In the genomic region with DNA sequence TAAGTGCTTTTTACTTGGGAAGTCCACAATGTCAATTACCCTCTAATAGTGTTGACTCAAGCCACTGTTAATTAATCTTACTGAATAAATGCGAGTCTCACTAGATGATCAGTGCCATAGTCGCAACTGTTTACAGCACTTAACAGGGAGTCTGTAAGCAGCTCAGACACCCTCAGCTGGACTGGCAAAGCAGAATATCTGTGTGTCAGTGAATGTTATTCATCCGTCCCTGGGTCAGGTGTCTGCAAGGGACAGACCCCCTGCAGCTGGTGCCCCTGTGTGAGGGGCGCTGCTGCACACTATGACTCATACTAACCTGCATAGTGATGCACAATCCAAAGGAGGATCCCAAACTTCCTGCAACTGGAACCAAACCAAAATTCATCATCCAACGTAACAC, we compare ENCODE assay signal across 16 cellular contexts.
"Had no signal": no experiment of that assay in that cellular context is flagged by ENCODE, and none has a peak within 500 bp of the region (broad histone marks: within the 10 kb centered on the region; RNA-seq: fewer than 3 reads in every experiment).

No MANE protein-coding gene starts in this region.

- H3K27ac Mint-ChIP-seq: activated naive CD4-positive, alpha-beta T cell treated with anti-CD3 and anti-CD28 coated beads, Interleukin-2, amount 50 U/mL, for 24 hours; brain had no signal

- H3K9me3 ChIP-seq: prostate gland, spleen, upper lobe of left lung had no signal

- ATAC-seq: left ventricle myocardium superior, sciatic nerve had no signal

- H3K4me3 Mint-ChIP-seq: activated naive CD4-positive, alpha-beta T cell treated with anti-CD3 and anti-CD28 coated beads, Interleukin-2, amount 50 U/mL, for 24 hours; brain; nephron had no signal

- H3K36me3 ChIP-seq: prostate gland, spleen, upper lobe of left lung had no signal

- H3K4me2 ChIP-seq: hepatocyte had no signal

- H3K4me3 ChIP-seq: hepatocyte, prostate gland, spleen, upper lobe of left lung had no signal

- H3K9me3 Mint-ChIP-seq: activated naive CD4-positive, alpha-beta T cell treated with anti-CD3 and anti-CD28 coated beads, Interleukin-2, amount 50 U/mL, for 24 hours; brain; nephron had no signal

- H3K4me1 Mint-ChIP-seq: activated naive CD4-positive, alpha-beta T cell treated with anti-CD3 and anti-CD28 coated beads, Interleukin-2, amount 50 U/mL, for 24 hours; brain; nephron had no signal

- H3K27ac ChIP-seq: hepatocyte, prostate gland, spleen, upper lobe of left lung had no signal

- H3K27me3 ChIP-seq: hepatocyte, spleen, upper lobe of left lung had no signal

- H3K27me3 Mint-ChIP-seq: activated naive CD4-positive, alpha-beta T cell treated with anti-CD3 and anti-CD28 coated beads, Interleukin-2, amount 50 U/mL, for 24 hours had no signal

- H3K36me3 Mint-ChIP-seq: brain had no signal

- H3K4me1 ChIP-seq: prostate gland, spleen, upper lobe of left lung had no signal

- H2AFZ ChIP-seq: hepatocyte had no signal

- H3K79me2 ChIP-seq: hepatocyte had no signal

- DNase-seq: activated effector memory CD4-positive, alpha-beta T cell treated with Interleukin-2 at 50 U/mL for 16 hours; activated T-cell treated with anti-CD3 and anti-CD28 coated beads, Interleukin-2, amount 50 U/mL, for 1 hour; effector memory CD4-positive, alpha-beta T cell; kidney; left ventricle myocardium superior; mesendoderm; spleen; stimulated activated CD4-positive, alpha-beta T cell treated with anti-CD3 and anti-CD28 coated beads, Interleukin-1b, Interleukin-23, amount 100 ng/mL, for 48 hours; stimulated activated naive CD4-positive, alpha-beta T cell; upper lobe of left lung had no signal
